In the genomic region with DNA sequence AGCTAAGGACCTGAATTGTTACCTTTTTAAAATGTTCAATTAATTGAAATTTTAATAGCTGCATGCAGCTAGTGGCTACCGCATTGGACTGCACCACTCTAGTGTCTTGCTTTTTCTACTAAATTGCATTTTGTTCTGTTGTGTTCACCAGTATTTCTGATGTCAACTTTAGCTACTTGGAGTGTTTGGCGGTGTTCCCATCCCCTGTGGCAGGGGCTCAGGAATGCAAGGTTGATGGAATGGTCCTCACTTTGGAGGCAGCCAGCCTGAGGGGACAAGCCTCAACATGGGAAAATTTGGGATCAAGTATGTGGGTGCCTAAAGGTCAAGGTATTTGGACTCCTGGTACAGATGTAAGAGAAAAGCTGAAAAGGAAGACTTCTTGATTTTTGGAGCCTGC, we compare ENCODE assay signal across 21 cellular contexts.
DNase-seq lines count a peak whose midpoint lies in the region; ATAC-seq, FAIRE-seq and TF ChIP-seq lines count a peak whose summit lies in the region.
"Had no signal": no experiment of that assay in that cellular context is flagged by ENCODE, and none has a peak within 500 bp of the region (broad histone marks: within the 10 kb centered on the region; RNA-seq: fewer than 3 reads in every experiment).

No MANE protein-coding gene starts in this region.

- peaks cover 6% of the 10 kb centered on the region; the same call in 1 of the 2 replicates for H3K36me3 Mint-ChIP-seq in HFFc6 (ENCODE audit: low read depth)
- H3K36me3 Mint-ChIP-seq: CD8-positive, alpha-beta T cell had no signal

- H3K27ac Mint-ChIP-seq in HFFc6 = peak overlapping the region; percentile 55
- H3K27ac Mint-ChIP-seq: B cell; CD8-positive, alpha-beta T cell had no signal

- DNase-seq in A549 (ENCODE audit: low read depth in 1 of 2, low spot score in 1 of 2) (no peak), ELF-1 (ENCODE audit: low read depth, low spot score) (peak; percentile 24), HFFc6 (no peak), SK-N-MC (ENCODE audit: low read depth, low spot score) (no peak), thyroid gland (no peak)
- DNase-seq: Calu3; CD8-positive, alpha-beta T cell; DMS79 treated with DMSO at 0.1 percent for 48 hours; GF-D8; GM23248 had no signal

- H3K9me3 ChIP-seq in A549 (no peaks in the 10 kb centered on the region), SK-N-MC (ENCODE audit: low read depth, low read length) (no peaks in the 10 kb centered on the region), thyroid gland (no peaks in the 10 kb centered on the region)
- H3K9me3 ChIP-seq: BLaER1 treated with 17β-estradiol and CSF1 and Interleukin-3, amounts not matched to agents 10 nM and 100 nM had no signal

- no peak overlapping the region for H3K4me2 ChIP-seq in A549
- H3K4me2 ChIP-seq: BLaER1 treated with 17β-estradiol and CSF1 and Interleukin-3, amounts not matched to agents 10 nM and 100 nM; KMS-11 had no signal

- H3K4me3 ChIP-seq in A549 (no peak overlapping the region), SK-N-MC (peak overlapping the region; percentile 11; the same call in 1 of the 2 replicates), thyroid gland (replicated peaks in 1 of 3) (no peak overlapping the region)
- H3K4me3 ChIP-seq: BLaER1 treated with 17β-estradiol and CSF1 and Interleukin-3, amounts not matched to agents 10 nM and 100 nM; GM12878; GM23248 had no signal

- H3K36me3 ChIP-seq in SK-N-MC (ENCODE audit: insufficient read depth, low read length) (no peaks in the 10 kb centered on the region), thyroid gland (no peaks in the 10 kb centered on the region)
- H3K36me3 ChIP-seq: BLaER1 treated with 17β-estradiol and CSF1 and Interleukin-3, amounts not matched to agents 10 nM and 100 nM had no signal

- TF ChIP-seq EP300 in A549 (IDR thresholded peaks at IDR 0.05) = no peak

- TF ChIP-seq CTCF in A549 (IDR thresholded peaks at IDR 0.05) (no peak), HFFc6 (IDR thresholded peaks at IDR 0.05) (no peak), thyroid gland (IDR thresholded peaks at IDR 0.05) (no peak)

- ATAC-seq in A549 (no peak), GM18519 (IDR thresholded peaks at IDR 0.05; ENCODE audit: low FRiP score, unreplicated experiment) (no peak), HG03457 (IDR thresholded peaks at IDR 0.05; ENCODE audit: unreplicated experiment) (no peak), esophagus mucosa (no peak)
- ATAC-seq: CD8-positive, alpha-beta T cell; GM12878; HCT116 had no signal

- no peaks in the 10 kb centered on the region; the same call in 1 of the 2 replicates for H3K27me3 Mint-ChIP-seq in HFFc6 (ENCODE audit: insufficient read depth)

- no peak overlapping the region for H3K9ac ChIP-seq in SK-N-MC (ENCODE audit: insufficient read length)
- H3K9ac ChIP-seq: BLaER1 treated with 17β-estradiol and CSF1 and Interleukin-3, amounts not matched to agents 10 nM and 100 nM; GM23248; KMS-11 had no signal

- H3K9me3 Mint-ChIP-seq in HFFc6 = peaks cover 3% of the 10 kb centered on the region
- H3K9me3 Mint-ChIP-seq: CD8-positive, alpha-beta T cell had no signal

- peak; percentile 28 for FAIRE-seq in A549 (lab: Jason Lieb, UNC)
- FAIRE-seq: GM12878, GM19239, H54 had no signal

- H3K27ac ChIP-seq in A549 (no peak overlapping the region), SK-N-MC (peak overlapping the region; percentile 81), thyroid gland (no peak overlapping the region)
- H3K27ac ChIP-seq: 22Rv1; BLaER1 treated with 17β-estradiol and CSF1 and Interleukin-3, amounts not matched to agents 10 nM and 100 nM; KMS-11 had no signal

- no peaks in the 10 kb centered on the region for H3K27me3 ChIP-seq in thyroid gland
- H3K27me3 ChIP-seq: BLaER1 treated with 17β-estradiol and CSF1 and Interleukin-3, amounts not matched to agents 10 nM and 100 nM had no signal

- intact Hi-C loops in thyroid gland (cut with DNase I) = no loop called here

- CTCF ChIA-PET in A549 (lab: Yijun Ruan, JAX) = interaction anchor here (0.8 to 1.0 kb wide), 3 partner anchors 16 to 101 kb away, joined by 3 read pairs; no protein-coding TSS in a partner anchor

- POLR2A ChIA-PET in A549 (lab: Yijun Ruan, JAX) = no interaction called here

- 0 out of 3 replicates have a peak, but pooled peaks cover 3% of the 10 kb centered on the region for H3K4me1 ChIP-seq in A549
- no peaks in the 10 kb centered on the region for H3K4me1 ChIP-seq in thyroid gland
- H3K4me1 ChIP-seq: BLaER1 treated with 17β-estradiol and CSF1 and Interleukin-3, amounts not matched to agents 10 nM and 100 nM had no signal

- peaks cover 73% of the 10 kb centered on the region for H3K4me1 Mint-ChIP-seq in HFFc6 (ENCODE audit: low read depth)
- H3K4me1 Mint-ChIP-seq: B cell had no signal

- no peak overlapping the region for H3K4me3 Mint-ChIP-seq in HFFc6
- H3K4me3 Mint-ChIP-seq: B cell; CD8-positive, alpha-beta T cell had no signal

- 79% methylated on average over 2 of the region's 2 CpGs for WGBS in A549 (ENCODE audit: missing lambda C conversion rate)
- WGBS in thyroid gland, 2 donors = 71 to 78% methylated on average over 2 of the region's 2 CpGs

- no peak for TF ChIP-seq POLR2A in A549 (IDR thresholded peaks at IDR 0.05; ENCODE audit: low read length)
- TF ChIP-seq POLR2A in thyroid gland (IDR thresholded peaks at IDR 0.05) = no peak

- TF ChIP-seq RAD21 in A549 (conservative IDR thresholded peaks at IDR 0.05 in 1 of 2, IDR thresholded peaks at IDR 0.05 in 1 of 2) = no peak

TF ChIP-seq in A549, 52 proteins besides CTCF, POLR2A, EP300 and RAD21:
- TF ChIP-seq CBX8 (IDR thresholded peaks at IDR 0.05) (no peak), HOXB13 (CRISPR knock-in tag; IDR thresholded peaks at IDR 0.05; ENCODE audit: low read depth) (no peak), CHD4 (IDR thresholded peaks at IDR 0.05; ENCODE audit: borderline replicate concordance) (no peak), ZC3H11A (IDR thresholded peaks at IDR 0.05) (no peak)
- TF ChIP-seq, protein P1, sequence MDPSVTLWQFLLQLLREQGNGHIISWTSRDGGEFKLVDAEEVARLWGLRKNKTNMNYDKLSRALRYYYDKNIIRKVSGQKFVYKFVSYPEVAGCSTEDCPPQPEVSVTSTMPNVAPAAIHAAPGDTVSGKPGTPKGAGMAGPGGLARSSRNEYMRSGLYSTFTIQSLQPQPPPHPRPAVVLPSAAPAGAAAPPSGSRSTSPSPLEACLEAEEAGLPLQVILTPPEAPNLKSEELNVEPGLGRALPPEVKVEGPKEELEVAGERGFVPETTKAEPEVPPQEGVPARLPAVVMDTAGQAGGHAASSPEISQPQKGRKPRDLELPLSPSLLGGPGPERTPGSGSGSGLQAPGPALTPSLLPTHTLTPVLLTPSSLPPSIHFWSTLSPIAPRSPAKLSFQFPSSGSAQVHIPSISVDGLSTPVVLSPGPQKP (IDR thresholded peaks at IDR 0.05; ENCODE audit: low read depth, low read length) = no peak
